Comparison of ENCODE assay signal across 8 cellular contexts in the genomic region with DNA sequence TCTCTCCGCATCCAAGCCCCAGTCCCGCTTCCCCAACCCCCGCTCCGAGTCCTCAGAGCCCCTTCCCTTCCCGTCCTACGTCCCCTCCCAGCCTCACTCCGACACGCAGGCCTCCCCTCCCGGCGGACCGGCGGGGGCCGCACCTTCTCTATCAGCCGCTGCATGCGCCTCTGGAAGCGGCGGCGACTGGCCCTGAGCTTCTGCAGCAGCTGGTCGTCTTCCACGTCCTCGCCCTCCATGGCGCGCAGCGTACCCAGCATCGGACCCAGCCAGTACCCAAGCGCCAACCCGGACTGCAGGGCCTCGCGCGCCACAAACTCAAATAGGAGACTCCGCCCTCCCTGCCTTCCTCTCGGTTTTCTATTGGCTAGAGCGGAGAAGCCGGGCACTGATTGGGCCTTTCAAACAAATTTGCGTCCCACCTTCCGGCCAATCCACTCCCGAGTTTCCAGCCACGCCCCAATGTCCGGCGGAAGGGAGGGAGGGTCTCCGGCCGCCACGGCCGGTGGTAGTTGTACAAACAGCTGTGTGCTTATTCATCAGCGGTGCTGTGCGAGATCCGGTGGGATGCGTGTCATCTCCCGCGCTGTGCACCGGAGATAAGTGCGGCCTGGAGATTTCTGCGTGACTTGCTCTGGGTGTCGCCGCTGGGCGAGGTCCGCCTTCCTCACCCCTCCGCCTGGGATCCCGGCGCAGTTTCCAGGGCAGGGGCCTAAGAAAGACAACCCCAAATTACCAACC. TPM values are rescaled to one million over a fixed set of nuclear protein-coding genes. Genes with fewer than 3 reads are reported as not detected.
DNase-seq lines count a peak whose midpoint lies in the region; ATAC-seq and TF ChIP-seq lines count a peak whose summit lies in the region.

A gene with protein sequence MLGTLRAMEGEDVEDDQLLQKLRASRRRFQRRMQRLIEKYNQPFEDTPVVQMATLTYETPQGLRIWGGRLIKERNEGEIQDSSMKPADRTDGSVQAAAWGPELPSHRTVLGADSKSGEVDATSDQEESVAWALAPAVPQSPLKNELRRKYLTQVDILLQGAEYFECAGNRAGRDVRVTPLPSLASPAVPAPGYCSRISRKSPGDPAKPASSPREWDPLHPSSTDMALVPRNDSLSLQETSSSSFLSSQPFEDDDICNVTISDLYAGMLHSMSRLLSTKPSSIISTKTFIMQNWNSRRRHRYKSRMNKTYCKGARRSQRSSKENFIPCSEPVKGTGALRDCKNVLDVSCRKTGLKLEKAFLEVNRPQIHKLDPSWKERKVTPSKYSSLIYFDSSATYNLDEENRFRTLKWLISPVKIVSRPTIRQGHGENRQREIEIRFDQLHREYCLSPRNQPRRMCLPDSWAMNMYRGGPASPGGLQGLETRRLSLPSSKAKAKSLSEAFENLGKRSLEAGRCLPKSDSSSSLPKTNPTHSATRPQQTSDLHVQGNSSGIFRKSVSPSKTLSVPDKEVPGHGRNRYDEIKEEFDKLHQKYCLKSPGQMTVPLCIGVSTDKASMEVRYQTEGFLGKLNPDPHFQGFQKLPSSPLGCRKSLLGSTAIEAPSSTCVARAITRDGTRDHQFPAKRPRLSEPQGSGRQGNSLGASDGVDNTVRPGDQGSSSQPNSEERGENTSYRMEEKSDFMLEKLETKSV (minus strand): TSS at position 295 of the 741 bp plus-strand sequence. CDS start 35 bp downstream, at position 260.

- no peaks in the 10 kb centered on the region for H3K9me3 Mint-ChIP-seq in CD4-positive, alpha-beta memory T cell

- H3K4me1 Mint-ChIP-seq in CD4-positive, alpha-beta memory T cell: peaks cover 4 to 38% (median 24%) of the 10 kb centered on the region in 4 donors

- peak within 1 kb of the TSS; percentile 88 to 95 (median 94) for H3K4me3 Mint-ChIP-seq in CD4-positive, alpha-beta memory T cell

- POLR2A ChIA-PET in CD4-positive, alpha-beta memory T cell (lab: Charles Lee; ENCODE audit: partially characterized antibody): interaction anchor here (1.0 kb wide), 1 partner anchor 14 kb away, joined by 3 read pairs; a partner anchor contains a TSS

- H3K27ac Mint-ChIP-seq in CD4-positive, alpha-beta memory T cell: peak within 1 kb of the TSS; percentile 43 to 94 (median 82)

- CTCF ChIA-PET in CD4-positive, alpha-beta memory T cell (lab: Charles Lee; ENCODE audit: partially characterized antibody): interaction anchor here (1.4 kb wide), 1 partner anchor 12 kb away, joined by 3 read pairs; no protein-coding TSS in a partner anchor

- H3K36me3 ChIP-seq in CD4-positive, alpha-beta memory T cell (ENCODE audit: insufficient read depth, low read length): no peaks in the 10 kb centered on the region
- no peaks in the 10 kb centered on the region for H3K36me3 ChIP-seq in lower lobe of right lung

- peaks cover 1 to 10% of the 10 kb centered on the region in 2 donors for H3K27me3 Mint-ChIP-seq in CD4-positive, alpha-beta memory T cell

- DNase-seq in CD4-positive, alpha-beta memory T cell: peak; percentile 88 to 90 (median 89)
- DNase-seq in HK-2 (ENCODE audit: unreplicated experiment) (peak; percentile 97), NCI-H82 treated with DMSO at 0.1 percent for 48 hours (lab: John Stamatoyannopoulos, UW; ENCODE audit: unreplicated experiment) (peak; percentile 96), ecto neural progenitor cell (ENCODE audit: low spot score) (peak; percentile 95), lower lobe of right lung (peak; percentile 90)
- DNase-seq in activated CD4-positive, alpha-beta T cell treated with anti-CD3 and anti-CD28 coated beads, Interleukin-2, amount 50 U/mL, for 48 hours: peak; percentile 92 to 95
- DNase-seq in stimulated activated CD4-positive, alpha-beta T cell treated with anti-CD3 and anti-CD28 coated beads, TNF-alpha, amount 100 ng/mL, for 1 hour (ENCODE audit: low read depth in 3 of 3, low spot score in 1 of 3): peak; percentile 67 to 69 (median 68)

- no peak for TF ChIP-seq CTCF in lower lobe of right lung (IDR thresholded peaks at IDR 0.05)

- peaks cover 0 to 3% of the 10 kb centered on the region in 2 donors for H3K36me3 Mint-ChIP-seq in CD4-positive, alpha-beta memory T cell

- H3K4me1 ChIP-seq in CD4-positive, alpha-beta memory T cell (ENCODE audit: insufficient read depth, low read length): peaks cover 26% of the 10 kb centered on the region
- peaks cover 15% of the 10 kb centered on the region for H3K4me1 ChIP-seq in lower lobe of right lung

- H3K9me3 ChIP-seq in CD4-positive, alpha-beta memory T cell (ENCODE audit: control insufficient read depth in 1 of 2, low read length in 2 of 2): no peaks in the 10 kb centered on the region
- H3K9me3 ChIP-seq in lower lobe of right lung: no peaks in the 10 kb centered on the region

- H3K27ac ChIP-seq in CD4-positive, alpha-beta memory T cell (ENCODE audit: low read depth, low read length): peak within 1 kb of the TSS; percentile 20
- H3K27ac ChIP-seq in lower lobe of right lung: peak within 1 kb of the TSS; percentile 67

- no peaks in the 10 kb centered on the region for H3K27me3 ChIP-seq in CD4-positive, alpha-beta memory T cell (ENCODE audit: insufficient read depth, low read length)
- H3K27me3 ChIP-seq in lower lobe of right lung (ENCODE audit: low read depth): no peaks in the 10 kb centered on the region

- intact Hi-C loops in CD4-positive, alpha-beta memory T cell (cut with micrococcal nuclease): loop anchor here (1.0 kb wide), 1 partner anchor 14 kb away; a partner anchor contains a TSS
- intact Hi-C loops in lower lobe of right lung (cut with DNase I): no loop called here

- H3K4me3 ChIP-seq in CD4-positive, alpha-beta memory T cell (ENCODE audit: low read length in 2 of 2): peak within 1 kb of the TSS; percentile 70 to 83
- peak within 1 kb of the TSS; percentile 74 for H3K4me3 ChIP-seq in lower lobe of right lung

- ATAC-seq in GM19455 (IDR thresholded peaks at IDR 0.05; ENCODE audit: unreplicated experiment): peak; percentile 95
- peak; percentile 98 to 99 for ATAC-seq in lower lobe of right lung

RNA-seq across cellular contexts. Expression of the gene that starts here (rescaled TPM):
- under 1 TPM; 0.19 to 0.44 TPM for total RNA-seq in CD4-positive, alpha-beta memory T cell
- not detected for polyA plus RNA-seq in CD4-positive, alpha-beta memory T cell
- total RNA-seq in lower lobe of right lung: 1.5 TPM

Comparison
In these comparisons a context has a peak if more than half of its experiments do, and no peak if none do; other contexts are left out.
1. Peak in every context shown above with its lines: DNase-seq, ATAC-seq, H3K4me3 ChIP-seq and H3K27ac ChIP-seq.
2. Peak in DNase-seq, H3K4me3 ChIP-seq and H3K27ac ChIP-seq in CD4-positive, alpha-beta memory T cell; RNA of the gene not detected or under 1 TPM.